In genomic region chr10:114499120-114499519, GRCh38 we compare ENCODE assay signal across 8 cellular contexts.
DNase-seq lines count a peak whose midpoint lies in the region; ATAC-seq lines count a peak whose summit lies in the region.

No MANE protein-coding gene starts in this region.

- H3K27ac Mint-ChIP-seq in immature natural killer cell, result peak overlapping the region; percentile 13 to 88 (median 79)

- no peak for DNase-seq in immature natural killer cell
- DNase-seq in NCI-H526 treated with DMSO at 0.1 percent for 48 hours (lab: John Stamatoyannopoulos, UW), result no peak
- DNase-seq in activated gamma-delta T cell treated with Interleukin-2 at 50 U/mL for 16 hours, result no peak
- no peak for DNase-seq in SHP77 (lab: John Stamatoyannopoulos, UW)
- no peak for DNase-seq in AG20443 (ENCODE audit: low spot score)

- no peaks in the 10 kb centered on the region for H3K9me3 Mint-ChIP-seq in immature natural killer cell

- peaks cover 55 to 85% of the 10 kb centered on the region in 2 donors for H3K4me1 Mint-ChIP-seq in immature natural killer cell

- peaks cover 0 to 3% (median 2%) of the 10 kb centered on the region in 3 donors for H3K27me3 Mint-ChIP-seq in immature natural killer cell (ENCODE audit: low read depth in 3 of 3)

- peak overlapping the region in 3 of 5 donors; percentile 18 to 37 (median 28) for H3K4me3 Mint-ChIP-seq in immature natural killer cell

- ATAC-seq in GM18517 (IDR thresholded peaks at IDR 0.05; ENCODE audit: unreplicated experiment) (peak; percentile 19), GM21515 (IDR thresholded peaks at IDR 0.05; ENCODE audit: unreplicated experiment) (peak; percentile 17), HG03469 (IDR thresholded peaks at IDR 0.05; ENCODE audit: unreplicated experiment) (peak; percentile 24)

- peaks cover 6 to 13% (median 10%) of the 10 kb centered on the region in 3 donors for H3K36me3 Mint-ChIP-seq in immature natural killer cell
